In the genomic region with DNA sequence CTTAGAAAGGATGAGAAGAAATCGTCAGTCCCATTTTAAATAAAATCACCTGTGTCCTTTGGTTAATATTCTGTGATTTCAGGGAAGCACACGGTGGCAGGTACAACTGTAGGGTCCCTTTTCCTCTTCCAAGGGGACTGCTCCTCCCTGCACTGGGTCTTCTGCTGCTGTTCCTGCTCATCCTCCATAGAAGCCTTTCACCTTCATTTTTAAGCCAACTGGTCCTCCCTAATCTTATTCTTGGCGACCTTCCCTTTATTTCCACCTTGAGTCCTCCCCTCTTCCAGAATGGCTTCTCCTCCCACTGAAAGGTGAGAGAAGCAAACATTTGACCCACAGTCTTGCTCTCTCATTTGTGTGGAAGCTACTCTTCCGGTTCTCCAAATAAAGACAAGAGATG, we compare ENCODE assay signal across 21 cellular contexts.
"Had no signal": no experiment of that assay in that cellular context is flagged by ENCODE, and none has a peak within 500 bp of the region (broad histone marks: within the 10 kb centered on the region; RNA-seq: fewer than 3 reads in every experiment).

No MANE protein-coding gene starts in this region.

- DNase-seq: activated CD4-positive, alpha-beta T cell treated with anti-CD3 and anti-CD28 coated beads, Interleukin-2, amount 10 ng/mL, durations not matched to agents 7 days and 5 days; activated CD4-positive, CD25-positive, alpha-beta regulatory T cell; activated CD8-positive, alpha-beta T cell treated with anti-CD3 and anti-CD28 coated beads, Interleukin-2, amount 10 ng/mL, durations not matched to agents 7 days and 5 days; activated naive CD4-positive, alpha-beta T cell treated with anti-CD3 and anti-CD28 coated beads for 36 hours; activated T-cell treated with anti-CD3 and anti-CD28 coated beads, Interleukin-2, amount 50 U/mL, for 24 hours; anterior cingulate cortex; brain microvascular endothelial cell; central memory CD4-positive, alpha-beta T cell; colonic mucosa; erythroblast; heart left ventricle; kidney glomerular epithelial cell; left ventricle myocardium inferior; occipital lobe; stimulated activated CD4-positive, alpha-beta T cell treated with anti-CD3 and anti-CD28 coated beads, Interleukin-12 subunit alpha, Interleukin-12 subunit beta, amount 100 ng/mL, for 4 hours; stimulated activated CD4-positive, alpha-beta T cell treated with anti-CD3 and anti-CD28 coated beads, Interleukin-1b, Interleukin-23, amount 100 ng/mL, for 48 hours; T-helper 9 cell had no signal

- H3K4me3 Mint-ChIP-seq: activated CD4-positive, alpha-beta T cell treated with anti-CD3 and anti-CD28 coated beads, Interleukin-2, amount 10 ng/mL, durations not matched to agents 7 days and 5 days; activated CD8-positive, alpha-beta T cell treated with anti-CD3 and anti-CD28 coated beads, Interleukin-2, amount 10 ng/mL, durations not matched to agents 7 days and 5 days; activated naive CD4-positive, alpha-beta T cell treated with anti-CD3 and anti-CD28 coated beads for 36 hours; activated T-cell treated with anti-CD3 and anti-CD28 coated beads, Interleukin-2, amount 50 U/mL, for 24 hours; stimulated activated naive CD8-positive, alpha-beta T cell treated with anti-CD3 and anti-CD28 coated beads, Interleukin-15, Interleukin-2, amounts not matched to agents 100 ng/mL and 50 ng/mL, for 24 hours had no signal

- H3K36me3 ChIP-seq: brain microvascular endothelial cell, colonic mucosa, gastroesophageal sphincter, heart left ventricle, left ventricle myocardium inferior, tibial nerve had no signal

- H3K9me3 Mint-ChIP-seq: activated CD4-positive, alpha-beta T cell treated with anti-CD3 and anti-CD28 coated beads, Interleukin-2, amount 10 ng/mL, durations not matched to agents 7 days and 5 days; activated naive CD4-positive, alpha-beta T cell treated with anti-CD3 and anti-CD28 coated beads for 36 hours; activated T-cell treated with anti-CD3 and anti-CD28 coated beads, Interleukin-2, amount 50 U/mL, for 24 hours; stimulated activated naive CD8-positive, alpha-beta T cell treated with anti-CD3 and anti-CD28 coated beads, Interleukin-15, Interleukin-2, amounts not matched to agents 100 ng/mL and 50 ng/mL, for 24 hours had no signal

- H3K9me3 ChIP-seq: colonic mucosa, gastroesophageal sphincter, heart left ventricle, left ventricle myocardium inferior, tibial nerve had no signal

- H3K27ac Mint-ChIP-seq: activated CD8-positive, alpha-beta T cell treated with anti-CD3 and anti-CD28 coated beads, Interleukin-2, amount 10 ng/mL, durations not matched to agents 7 days and 5 days; activated naive CD4-positive, alpha-beta T cell treated with anti-CD3 and anti-CD28 coated beads for 36 hours; activated T-cell treated with anti-CD3 and anti-CD28 coated beads, Interleukin-2, amount 50 U/mL, for 24 hours; stimulated activated naive CD8-positive, alpha-beta T cell treated with anti-CD3 and anti-CD28 coated beads, Interleukin-15, Interleukin-2, amounts not matched to agents 100 ng/mL and 50 ng/mL, for 24 hours had no signal

- H3K27ac ChIP-seq: brain microvascular endothelial cell, colonic mucosa, gastroesophageal sphincter, heart left ventricle, left ventricle myocardium inferior, tibial nerve had no signal

- H3K27me3 ChIP-seq: brain microvascular endothelial cell, colonic mucosa had no signal

- H3K4me3 ChIP-seq: colonic mucosa, gastroesophageal sphincter, heart left ventricle, left ventricle myocardium inferior, tibial nerve had no signal

- ATAC-seq: activated CD8-positive, alpha-beta T cell treated with anti-CD3 and anti-CD28 coated beads, Interleukin-2, amount 10 ng/mL, durations not matched to agents 7 days and 5 days; gastroesophageal sphincter; heart left ventricle had no signal

- FAIRE-seq: urothelium cell line had no signal
